Comparison of ENCODE assay signal across 9 cellular contexts in genomic region chr4:8472689-8473197, GRCh38. TPM values are rescaled to one million over a fixed set of nuclear protein-coding genes. Genes with fewer than 3 reads are reported as not detected.
DNase-seq lines count a peak whose midpoint lies in the region; ATAC-seq, FAIRE-seq and TF ChIP-seq lines count a peak whose summit lies in the region.
"Had no signal": no experiment of that assay in that cellular context is flagged by ENCODE, and none has a peak within 500 bp of the region (broad histone marks: within the 10 kb centered on the region; RNA-seq: fewer than 3 reads in every experiment).

No MANE protein-coding gene starts in this region.

- H3K4me2 ChIP-seq in GM23248 (ENCODE audit: unreplicated experiment) = peak overlapping the region; percentile 20
- H3K4me2 ChIP-seq in K562 (ENCODE audit: insufficient read depth, low read length) = no peak overlapping the region

- H3K27ac ChIP-seq in GM23248 (peak overlapping the region; percentile 88), K562 (ENCODE audit: extremely low read depth, low read depth, low read length) (no peak overlapping the region)

- H3K4me3 ChIP-seq in GM23248 (no peak overlapping the region), K562 (no peak overlapping the region), kidney epithelial cell (ENCODE audit: low read depth, low read length) (no peak overlapping the region)

- H4K20me1 ChIP-seq in GM23248 (ENCODE audit: insufficient read depth) (no peaks in the 10 kb centered on the region; the same call in 1 of the 2 replicates), K562 (replicated peaks; ENCODE audit: control insufficient read depth, insufficient read depth, low read length) (0 out of 2 replicates have a peak, but pooled peaks cover 3% of the 10 kb centered on the region)

- H3K9me3 ChIP-seq in GM23248 (ENCODE audit: low read depth) (no peaks in the 10 kb centered on the region), K562 (replicated peaks; ENCODE audit: control insufficient read depth, insufficient read depth, low read depth, low read length) (no peaks in the 10 kb centered on the region)

- H3K27me3 ChIP-seq in GM23248 (replicated peaks; ENCODE audit: insufficient read depth) (no peaks in the 10 kb centered on the region), K562 (ENCODE audit: control insufficient read depth in 2 of 2, insufficient read depth in 2 of 2, low read length in 2 of 2) (no peaks in the 10 kb centered on the region), kidney epithelial cell (ENCODE audit: control insufficient read depth, insufficient read depth, low read length) (no peaks in the 10 kb centered on the region)

- BruUV-seq in K562 (replicated peaks; lab: Mats Ljungman, UMichigan) = no TSS peak

- 14 to 18% methylated on average over 7 of the region's 7 CpGs for WGBS in GM23248 (ENCODE audit: low coverage in 1 of 2, low lambda C conversion rate in 2 of 2, missing lambda C conversion rate in 2 of 2), 2 experiments
- WGBS in K562 (ENCODE audit: insufficient coverage, low coverage, missing lambda C conversion rate) = 64% methylated on average over 7 of the region's 7 CpGs

- TF ChIP-seq POLR2A in K562 (conservative IDR thresholded peaks at IDR 0.05) = no peak

- TF ChIP-seq CTCF in K562 (IDR thresholded peaks at IDR 0.05 in 2 of 3, conservative IDR thresholded peaks at IDR 0.05 in 1 of 3; ENCODE audit: insufficient read depth in 2 of 3, low read depth in 1 of 3, low read length in 3 of 3) (no peak), kidney epithelial cell (IDR thresholded peaks at IDR 0.05; ENCODE audit: insufficient read depth, low read length, poor library complexity, severe bottlenecking) (no peak)

- ATAC-seq in K562 (no peak; the same call in 2 of the 3 replicates), HG03280 (IDR thresholded peaks at IDR 0.05; ENCODE audit: unreplicated experiment) (no peak), GM19328 (IDR thresholded peaks at IDR 0.05; ENCODE audit: unreplicated experiment) (no peak)

- H3K9me1 ChIP-seq in K562 (ENCODE audit: control insufficient read depth, insufficient read depth, low read length) = no peaks in the 10 kb centered on the region

- CTCF ChIA-PET in K562 (lab: Yijun Ruan, JAX; ENCODE audit: low intra/inter-chr PET ratio) = no interaction called here

- intact Hi-C loops in K562 (cut with micrococcal nuclease) = no loop called here

- H3K36me3 ChIP-seq in GM23248 (ENCODE audit: low read depth) (peaks cover 8% of the 10 kb centered on the region; the same call in 1 of the 2 replicates), K562 (ENCODE audit: control insufficient read depth, insufficient read depth, low read length) (peaks cover 51% of the 10 kb centered on the region; the same call in 1 of the 3 replicates), kidney epithelial cell (ENCODE audit: control insufficient read depth, insufficient read depth, low read length) (peaks cover 1% of the 10 kb centered on the region)

- in situ Hi-C loops in GM23248 (cut with MboI) = loop anchor here (10.0 kb wide), 1 partner anchor 122 kb away; the partner anchor contains the start of gene CPZ
- in situ Hi-C loops in K562 (cut with MboI) = no loop called here

- TF ChIP-seq RAD21 in K562 (CRISPR knock-in tag; conservative IDR thresholded peaks at IDR 0.05 in 1 of 2, IDR thresholded peaks at IDR 0.05 in 1 of 2) = no peak

- H2AFZ ChIP-seq in GM23248 = no peak overlapping the region
- no peak overlapping the region for H2AFZ ChIP-seq in K562 (ENCODE audit: low read depth, low read length)

- POLR2A ChIA-PET in K562 (lab: Yijun Ruan, JAX) = interaction anchor here (0.7 to 1.6 kb wide), 4 partner anchors 8 to 121 kb away, joined by 3 to 9 read pairs (median 4); no protein-coding TSS in a partner anchor

- H3F3A ChIP-seq in GM23248 (ENCODE audit: insufficient read depth) = peaks cover 17% of the 10 kb centered on the region

- DNase-seq in GM23248 (peak; percentile 96), K562 (ENCODE audit: extremely low read depth in 1 of 4, low spot score in 3 of 4) (no peak), kidney epithelial cell (ENCODE audit: low read depth) (peak; percentile 75), smooth muscle cell of the brain vasculature (ENCODE audit: low read depth, low spot score) (peak; percentile 99), NCI-H2196 (lab: John Stamatoyannopoulos, UW; ENCODE audit: unreplicated experiment) (no peak)
- DNase-seq in activated naive CD4-positive, alpha-beta T cell (lab: John Stamatoyannopoulos, UW) = no peak

- H3K4me1 ChIP-seq in GM23248 (ENCODE audit: insufficient read depth) = peaks cover 16% of the 10 kb centered on the region
- H3K4me1 ChIP-seq in K562 (replicated peaks in 1 of 2; ENCODE audit: control insufficient read depth in 2 of 2, insufficient read depth in 2 of 2, low read length in 2 of 2) = peaks cover 0 to 43% of the 10 kb centered on the region in 2 experiments; a peak in 4 of 5 replicates

- peak overlapping the region; percentile 78 for H3K9ac ChIP-seq in GM23248
- peak overlapping the region in 1 of 2 experiments; percentile 36; a peak in 2 of 4 replicates for H3K9ac ChIP-seq in K562 (ENCODE audit: insufficient read depth in 1 of 2, low read depth in 2 of 2, low read length in 2 of 2)

- no peaks in the 10 kb centered on the region for H3K9me2 ChIP-seq in GM23248 (ENCODE audit: insufficient read depth)

- H3K79me2 ChIP-seq in GM23248 (ENCODE audit: insufficient read depth) (no peaks in the 10 kb centered on the region), K562 (ENCODE audit: control insufficient read depth, insufficient read depth, low read length) (no peaks in the 10 kb centered on the region)

- no peak for FAIRE-seq in K562 (lab: Jason Lieb, UNC)
- FAIRE-seq: frontal cortex had no signal

- no peak for TF ChIP-seq EP300 in K562 (IDR thresholded peaks at IDR 0.05; ENCODE audit: low read length)

TF ChIP-seq in K562, 482 proteins besides CTCF, POLR2A, EP300 and RAD21:
- no peak for TF ChIP-seq MCM5 (IDR thresholded peaks at IDR 0.05; ENCODE audit: low read depth)
- peak; percentile 2 for TF ChIP-seq WHSC1 (IDR thresholded peaks at IDR 0.05; ENCODE audit: low read length)
- TF ChIP-seq ZNF75A (CRISPR knock-in tag; IDR thresholded peaks at IDR 0.05) = no peak
- no peak for TF ChIP-seq IRF1 (CRISPR knock-in tag; IDR thresholded peaks at IDR 0.05; ENCODE audit: borderline replicate concordance)
- TF ChIP-seq SMAD4 (CRISPR knock-in tag; conservative IDR thresholded peaks at IDR 0.05) = peak; percentile 5; the same call in 1 of the 2 replicates

RNA-seq across cellular contexts. Expression of gene TRMT44, which starts 32.2 kb away (rescaled TPM):
- total RNA-seq in GM23248 (2014; rRNA removed; shearing (Covaris generic)) = 12.0 and 12.5 TPM in 2 replicates
- 4.1 and 4.4 TPM in 2 replicates for polyA plus RNA-seq in GM23248 (2016; fragmentation: Nextera tagmentation; extraction: Ambion mirVana)
- total RNA-seq in K562 (2011; cell fraction: chromatin; rRNA removed; ENCODE audit: low replicate concordance) = 60.3 and 88.6 TPM in 2 replicates
- total RNA-seq in K562 (2011; cell fraction: nucleolus; rRNA removed) = 53.0 and 57.5 TPM in 2 replicates
- 31.6 and 38.6 TPM in 2 replicates for total RNA-seq in K562 (2011; cell fraction: nucleoplasm; rRNA removed)
- 14.1 and 15.6 TPM in 2 replicates for total RNA-seq in K562 (2014; rRNA removed)
- total RNA-seq in K562 (2014; rRNA removed; fragmentation: Illumina TruSeq; extraction: Trizol) = 8.6 and 10.0 TPM in 2 replicates
- total RNA-seq in K562 (2015; rRNA removed; fragmentation: Illumina TruSeq; extraction: Trizol) = 10.2 and 10.3 TPM in 2 replicates
- total RNA-seq in K562 (2021) = 17.3 and 18.6 TPM in 2 replicates
- 8.9 and 9.6 TPM in 2 replicates for polyA plus RNA-seq in K562 (2011; rRNA removed)
- 5.5 and 9.9 TPM in 2 replicates for polyA plus RNA-seq in K562 (2011; cell fraction: cytosol; rRNA removed)
- polyA plus RNA-seq in K562 (2011; cell fraction: nucleus; rRNA removed) = 32.2 and 44.8 TPM in 2 replicates
- 8.3 and 13.2 TPM in 2 replicates for polyA plus RNA-seq in K562 (2012)
- 7.8 and 8.7 TPM in 2 replicates for polyA plus RNA-seq in K562 (2014; fragmentation: Illumina TruSeq; extraction: Trizol)
- polyA plus RNA-seq in K562 (2014; fragmentation: Nextera tagmentation; extraction: Ambion mirVana) = 1 to 10 TPM; 1.2 to 2.1 TPM
- 12.5 and 13.2 TPM in 2 replicates for polyA plus RNA-seq in K562 (2014; rRNA removed)
- 14.7 and 16.1 TPM in 2 replicates for polyA minus RNA-seq in K562 (2011; rRNA and poly(A)+ RNA removed)
- 6.1 and 11.1 TPM in 2 replicates for polyA minus RNA-seq in K562 (2011; cell fraction: cytosol; rRNA and poly(A)+ RNA removed)
- polyA minus RNA-seq in K562 (2011; cell fraction: nucleus; rRNA and poly(A)+ RNA removed) = 35.5 and 48.8 TPM in 2 replicates
- total RNA-seq in kidney epithelial cell = 20.3 and 22.8 TPM in 2 replicates

RNA-seq across cellular contexts. Expression of gene ACOX3, which starts 32.2 kb away (rescaled TPM):
- 33.8 and 48.4 TPM in 2 replicates for total RNA-seq in GM23248 (2014; rRNA removed; shearing (Covaris generic))
- polyA plus RNA-seq in GM23248 (2016; fragmentation: Nextera tagmentation; extraction: Ambion mirVana) (24.7 and 25.1 TPM in 2 replicates), K562 (2011; rRNA removed) (2.3 and 2.9 TPM in 2 replicates), K562 (2014; fragmentation: Illumina TruSeq; extraction: Trizol) (4.0 and 4.4 TPM in 2 replicates), K562 (2014; fragmentation: Nextera tagmentation; extraction: Ambion mirVana) (1 to 10 TPM in 1 of 2 experiments, under 1 TPM in 1; 0.68 to 1.0 TPM), K562 (2014; rRNA removed) (3.0 and 4.9 TPM in 2 replicates)
- total RNA-seq in K562 (2011; cell fraction: chromatin; rRNA removed; ENCODE audit: low replicate concordance) = 8.4 and 18.6 TPM in 2 replicates
- total RNA-seq in K562 (2011; cell fraction: nucleolus; rRNA removed) = 5.9 and 8.7 TPM in 2 replicates
- 5.9 and 9.8 TPM in 2 replicates for total RNA-seq in K562 (2011; cell fraction: nucleoplasm; rRNA removed)
- total RNA-seq in K562 (2014; rRNA removed) (4.9 and 5.1 TPM in 2 replicates), K562 (2014; rRNA removed; fragmentation: Illumina TruSeq; extraction: Trizol) (3.7 and 3.8 TPM in 2 replicates), K562 (2015; rRNA removed; fragmentation: Illumina TruSeq; extraction: Trizol) (3.8 and 4.6 TPM in 2 replicates), K562 (2021) (5.9 and 7.3 TPM in 2 replicates), kidney epithelial cell (36.0 and 37.4 TPM in 2 replicates)
- 2.6 and 3.3 TPM in 2 replicates for polyA plus RNA-seq in K562 (2011; cell fraction: cytosol; rRNA removed)
- polyA plus RNA-seq in K562 (2011; cell fraction: nucleus; rRNA removed) = 6.1 and 6.5 TPM in 2 replicates
- 5.1 and 9.2 TPM in 2 replicates for polyA plus RNA-seq in K562 (2012)
- polyA minus RNA-seq in K562 (2011; rRNA and poly(A)+ RNA removed) = 3.9 and 5.0 TPM in 2 replicates
- polyA minus RNA-seq in K562 (2011; cell fraction: cytosol; rRNA and poly(A)+ RNA removed) = 1.5 and 4.6 TPM in 2 replicates
- polyA minus RNA-seq in K562 (2011; cell fraction: nucleus; rRNA and poly(A)+ RNA removed) = 3.5 and 4.8 TPM in 2 replicates

Comparison
In these comparisons a context has a peak if more than half of its experiments do, and no peak if none do; other contexts are left out.
1. DNase-seq: peak in GM23248 (single experiment), kidney epithelial cell (single experiment) and smooth muscle cell of the brain vasculature (single experiment); none in K562 (0 of 4), activated naive CD4-positive, alpha-beta T cell (0 of 4) and NCI-H2196 (single experiment).